ENCODE assay signal across 8 cellular contexts in the genomic region with DNA sequence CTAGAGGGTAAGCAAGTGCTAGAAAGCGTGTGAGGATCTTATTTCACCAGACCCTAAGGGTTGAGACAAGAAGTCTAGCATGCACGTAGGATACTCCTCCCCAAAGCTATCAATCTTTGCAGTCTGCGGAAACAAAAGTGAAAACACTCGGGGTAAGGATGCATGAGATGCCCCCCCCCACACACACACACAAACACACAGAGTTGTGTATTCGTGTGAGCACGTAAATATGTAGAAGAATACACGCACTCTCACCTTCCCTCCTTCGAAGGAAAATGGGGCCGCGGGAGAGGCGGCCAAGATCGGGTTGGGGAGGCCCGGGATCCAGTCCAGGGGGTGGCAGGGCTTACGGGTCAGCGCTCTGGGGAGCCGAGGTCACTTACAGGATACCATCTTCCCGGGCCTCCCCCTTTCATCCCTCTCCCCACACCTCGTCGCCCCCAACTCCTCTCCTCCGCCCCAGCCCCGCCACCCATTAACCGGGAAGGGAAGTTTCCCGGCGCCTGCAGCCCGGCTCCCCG.
DNase-seq lines count a peak whose midpoint lies in the region; ATAC-seq and TF ChIP-seq lines count a peak whose summit lies in the region.

No MANE protein-coding gene starts in this region.

- H3K4me3 ChIP-seq in OCI-LY3 (ENCODE audit: low read length) (peak overlapping the region; percentile 97), cardiac fibroblast (replicated peaks in 1 of 2; ENCODE audit: low read depth in 2 of 2, low read length in 2 of 2) (peak overlapping the region; percentile 81 to 88), subcutaneous abdominal adipose tissue (ENCODE audit: low read depth in 1 of 5, low read length in 5 of 5) (peak overlapping the region; percentile 80 to 96 (median 87))

- POLR2A ChIA-PET in GM10248 (lab: Yijun Ruan, JAX): no interaction called here

- peaks cover 11% of the 10 kb centered on the region for H3K4me1 ChIP-seq in OCI-LY3 (ENCODE audit: low read length)
- peaks cover 4 to 31% (median 28%) of the 10 kb centered on the region in 5 donors for H3K4me1 ChIP-seq in subcutaneous abdominal adipose tissue (ENCODE audit: control insufficient read depth in 5 of 5, insufficient read depth in 5 of 5, low read length in 5 of 5)

- CTCF ChIA-PET in GM10248 (lab: Yijun Ruan, JAX): interaction anchor here (1.1 to 2.1 kb wide), 3 partner anchors 10 to 129 kb away, joined by 3 to 7 read pairs (median 6); no protein-coding TSS in a partner anchor

- H3K79me2 ChIP-seq in OCI-LY3 (ENCODE audit: low read length): peaks cover 48% of the 10 kb centered on the region

- H3K9me3 ChIP-seq in OCI-LY3 (ENCODE audit: insufficient read depth, low read length) (no peaks in the 10 kb centered on the region), subcutaneous abdominal adipose tissue (ENCODE audit: control insufficient read depth in 5 of 5, low read length in 5 of 5) (no peaks in the 10 kb centered on the region)

- ATAC-seq in HG02642 (IDR thresholded peaks at IDR 0.05; ENCODE audit: poor library complexity, unreplicated experiment) (peak; percentile 34), HG03469 (IDR thresholded peaks at IDR 0.05; ENCODE audit: unreplicated experiment) (no peak)

- no peaks in the 10 kb centered on the region for H4K20me1 ChIP-seq in OCI-LY3 (ENCODE audit: insufficient read depth, low read length)

- no peaks in the 10 kb centered on the region for H3K36me3 ChIP-seq in OCI-LY3 (replicated peaks; ENCODE audit: low read depth, low read length)
- H3K36me3 ChIP-seq in subcutaneous abdominal adipose tissue (ENCODE audit: control insufficient read depth in 5 of 5, insufficient read depth in 5 of 5, low read length in 5 of 5): no peaks in the 10 kb centered on the region

- H3K4me2 ChIP-seq in OCI-LY3 (ENCODE audit: low read length): peak overlapping the region; percentile 96

- H3K9ac ChIP-seq in OCI-LY3 (ENCODE audit: low read length) (peak overlapping the region; percentile 85), subcutaneous abdominal adipose tissue (ENCODE audit: low read length in 5 of 5) (peak overlapping the region; percentile 81 to 95 (median 85))

- 0 out of 2 replicates have a peak overlapping the region, but pooled peaks have one; percentile 3 for H2AFZ ChIP-seq in OCI-LY3 (ENCODE audit: low read depth, low read length)

- no peak for TF ChIP-seq CTCF in 22Rv1 (IDR thresholded peaks at IDR 0.05)
- no peak for TF ChIP-seq CTCF in GM10248 (IDR thresholded peaks at IDR 0.05; ENCODE audit: control extremely low read depth, extremely low read depth, low read depth, missing control alignments)
- TF ChIP-seq CTCF in OCI-LY3 (IDR thresholded peaks at IDR 0.05; ENCODE audit: low read depth, low read length): no peak
- TF ChIP-seq CTCF in cardiac fibroblast (IDR thresholded peaks at IDR 0.05; ENCODE audit: low read depth, low read length): no peak

- H3K27me3 ChIP-seq in OCI-LY3 (ENCODE audit: low read depth, low read length): no peaks in the 10 kb centered on the region
- no peaks in the 10 kb centered on the region for H3K27me3 ChIP-seq in subcutaneous abdominal adipose tissue (ENCODE audit: control insufficient read depth in 5 of 5, insufficient read depth in 4 of 5, low read length in 5 of 5)

- H3K27ac ChIP-seq in 22Rv1 (peak overlapping the region; percentile 76), OCI-LY3 (ENCODE audit: low read length) (peak overlapping the region; percentile 61; the same call in 1 of the 2 replicates), subcutaneous abdominal adipose tissue (ENCODE audit: low read depth, low read length) (peak overlapping the region; percentile 89)

- DNase-seq in GM10248 (ENCODE audit: extremely low spot score): peak; percentile 54
- DNase-seq in cardiac fibroblast (ENCODE audit: low read depth in 2 of 2): peak; percentile 2 to 27
- DNase-seq in kidney tubule cell (ENCODE audit: low spot score): peak; percentile 24
